13 cellular contexts compared by ENCODE assay signal in genomic region chr2:11071207-11071606, GRCh38.
DNase-seq lines count a peak whose midpoint lies in the region; ATAC-seq, FAIRE-seq and TF ChIP-seq lines count a peak whose summit lies in the region.
"Had no signal": no experiment of that assay in that cellular context is flagged by ENCODE, and none has a peak within 500 bp of the region (broad histone marks: within the 10 kb centered on the region; RNA-seq: fewer than 3 reads in every experiment).

No MANE protein-coding gene starts in this region.

- H3K27ac ChIP-seq in endodermal cell (ENCODE audit: low read depth, low read length) (no peak overlapping the region), small intestine (ENCODE audit: low read depth in 1 of 2, low read length in 1 of 2) (no peak overlapping the region)

- ATAC-seq in HG03175 (IDR thresholded peaks at IDR 0.05; ENCODE audit: unreplicated experiment), result no peak
- no peak for ATAC-seq in GM19351 (IDR thresholded peaks at IDR 0.05; ENCODE audit: unreplicated experiment)
- ATAC-seq in HG03342 (IDR thresholded peaks at IDR 0.05; ENCODE audit: unreplicated experiment), result no peak

- no peak for FAIRE-seq in small intestine (lab: Jason Lieb, UNC)
- FAIRE-seq: endometrium had no signal

- H3K4me3 ChIP-seq in endodermal cell (ENCODE audit: low read length) (no peak overlapping the region), small intestine (ENCODE audit: low read depth in 1 of 2, low read length in 2 of 2) (no peak overlapping the region)

- no peak overlapping the region for H3K4me3 Mint-ChIP-seq in activated naive CD4-positive, alpha-beta T cell treated with anti-CD3 and anti-CD28 coated beads for 36 hours
- H3K4me3 Mint-ChIP-seq in endodermal cell, result no peak overlapping the region

- DNase-seq in activated naive CD4-positive, alpha-beta T cell treated with anti-CD3 and anti-CD28 coated beads for 36 hours, result peak; percentile 17
- DNase-seq in activated naive CD4-positive, alpha-beta T cell treated with anti-CD3 and anti-CD28 coated beads, Interleukin-2, amount 50 U/mL, for 16 hours, result no peak
- peak; percentile 11 for DNase-seq in NCI-H69 (lab: John Stamatoyannopoulos, UW)
- peak; percentile 69 for DNase-seq in endodermal cell
- peak; percentile 8 for DNase-seq in small intestine
- DNase-seq: activated naive CD4-positive, alpha-beta T cell; C1 segment of cervical spinal cord; NCI-H2081 treated with DMSO at 0.1 percent for 48 hours; posterior cingulate gyrus had no signal

- peaks cover 4% of the 10 kb centered on the region for H3K4me1 Mint-ChIP-seq in activated naive CD4-positive, alpha-beta T cell treated with anti-CD3 and anti-CD28 coated beads for 36 hours (ENCODE audit: low read depth)
- H3K4me1 Mint-ChIP-seq in endodermal cell, result peaks cover 4% of the 10 kb centered on the region

- H3K9me3 ChIP-seq in endodermal cell (ENCODE audit: control insufficient read depth, low read length), result no peaks in the 10 kb centered on the region
- H3K9me3 ChIP-seq in small intestine (ENCODE audit: control insufficient read depth, low read depth), result no peaks in the 10 kb centered on the region

- H3K9me3 Mint-ChIP-seq in activated naive CD4-positive, alpha-beta T cell treated with anti-CD3 and anti-CD28 coated beads for 36 hours, result no peaks in the 10 kb centered on the region
- no peaks in the 10 kb centered on the region for H3K9me3 Mint-ChIP-seq in endodermal cell

- CTCF ChIA-PET in activated naive CD4-positive, alpha-beta T cell treated with anti-CD3 and anti-CD28 coated beads for 36 hours (lab: Charles Lee), result no interaction called here

- H3K27me3 Mint-ChIP-seq in activated naive CD4-positive, alpha-beta T cell treated with anti-CD3 and anti-CD28 coated beads for 36 hours (ENCODE audit: low read depth), result peaks cover 27% of the 10 kb centered on the region
- no peaks in the 10 kb centered on the region for H3K27me3 Mint-ChIP-seq in endodermal cell (ENCODE audit: insufficient read depth)

- no peak for TF ChIP-seq CTCF in endodermal cell (conservative IDR thresholded peaks at IDR 0.05)

- no peaks in the 10 kb centered on the region for H3K27me3 ChIP-seq in endodermal cell (ENCODE audit: control insufficient read depth, insufficient read depth, low read length, poor library complexity, severe bottlenecking)
- no peaks in the 10 kb centered on the region for H3K27me3 ChIP-seq in small intestine (ENCODE audit: control insufficient read depth in 2 of 2, insufficient read depth in 2 of 2, low read length in 2 of 2)

- intact Hi-C loops in activated naive CD4-positive, alpha-beta T cell treated with anti-CD3 and anti-CD28 coated beads for 36 hours (cut with micrococcal nuclease), result loop anchor here (5.0 kb wide), 1 partner anchor 239 kb away; no protein-coding TSS in a partner anchor

- H3K36me3 ChIP-seq in endodermal cell (ENCODE audit: control insufficient read depth, insufficient read depth, low read length) (no peaks in the 10 kb centered on the region), small intestine (ENCODE audit: control insufficient read depth in 2 of 2, insufficient read depth in 2 of 2, low read length in 2 of 2) (no peaks in the 10 kb centered on the region)

- H3K36me3 Mint-ChIP-seq in activated naive CD4-positive, alpha-beta T cell treated with anti-CD3 and anti-CD28 coated beads for 36 hours (ENCODE audit: low read depth), result no peaks in the 10 kb centered on the region
- H3K36me3 Mint-ChIP-seq in endodermal cell (ENCODE audit: low read depth), result no peaks in the 10 kb centered on the region

- no peaks in the 10 kb centered on the region for H3K4me1 ChIP-seq in endodermal cell (ENCODE audit: control insufficient read depth, insufficient read depth, low read length)
- H3K4me1 ChIP-seq in small intestine (ENCODE audit: control insufficient read depth in 2 of 2, insufficient read depth in 1 of 2, low read depth in 1 of 2, low read length in 1 of 2), result no peaks in the 10 kb centered on the region

- H3K27ac Mint-ChIP-seq in activated naive CD4-positive, alpha-beta T cell treated with anti-CD3 and anti-CD28 coated beads for 36 hours, result no peak overlapping the region
- H3K27ac Mint-ChIP-seq in endodermal cell, result no peak overlapping the region

- 71 to 73% methylated on average over 5 to 7 of the region's 7 CpGs for WGBS in endodermal cell (ENCODE audit: insufficient coverage in 1 of 2, insufficient read length in 1 of 2), 2 experiments
- WGBS in small intestine, 3 donors, result 33 to 46% (median 35%) methylated on average over 7 of the region's 7 CpGs

- H3K9ac ChIP-seq in endodermal cell (ENCODE audit: extremely low read depth, low read length, poor library complexity, severe bottlenecking), result no peak overlapping the region
